8 cellular contexts compared by ENCODE assay signal in genomic region chr22:28442264-28442950, GRCh38.
DNase-seq lines count a peak whose midpoint lies in the region; ATAC-seq and TF ChIP-seq lines count a peak whose summit lies in the region.

No MANE protein-coding gene starts in this region.

- H3K9me3 Mint-ChIP-seq in nephron, result no peaks in the 10 kb centered on the region

- H3K27ac ChIP-seq in foreskin keratinocyte, result no peak overlapping the region

- H3K27me3 Mint-ChIP-seq in nephron (ENCODE audit: low read depth), result no peaks in the 10 kb centered on the region

- H3K36me3 Mint-ChIP-seq in nephron (ENCODE audit: low read depth), result no peaks in the 10 kb centered on the region

- peaks cover 6% of the 10 kb centered on the region for H3K4me1 ChIP-seq in foreskin keratinocyte

- DNase-seq in 8988T (peak; percentile 53), RPMI7951 (ENCODE audit: low read depth) (peak; percentile 59), foreskin keratinocyte (peak in 1 of 2 donors; percentile 78), NCI-H1436 (lab: John Stamatoyannopoulos, UW) (no peak)
- peak; percentile 28 to 72 (median 42) for DNase-seq in activated naive CD4-positive, alpha-beta T cell (lab: John Stamatoyannopoulos, UW)
- peak; percentile 77 for DNase-seq in stimulated activated naive CD8-positive, alpha-beta T cell treated with anti-CD3 and anti-CD28 coated beads, Interleukin-15, Interleukin-2, amounts not matched to agents 100 U/mL and 50 U/mL, for 24 hours

- ATAC-seq in GM19324 (IDR thresholded peaks at IDR 0.05; ENCODE audit: low FRiP score, unreplicated experiment), result peak; percentile 63
- ATAC-seq in foreskin keratinocyte, result peak; percentile 92
- peak; percentile 94 for ATAC-seq in stimulated activated naive CD8-positive, alpha-beta T cell treated with anti-CD3 and anti-CD28 coated beads, Interleukin-15, Interleukin-2, amounts not matched to agents 100 U/mL and 50 U/mL, for 24 hours

- TF ChIP-seq CTCF in foreskin keratinocyte (conservative IDR thresholded peaks at IDR 0.05) (peak; percentile 97), nephron (IDR thresholded peaks at IDR 0.05; ENCODE audit: unreplicated experiment in 3 of 3) (peak; percentile 79 to 83 (median 81))

- H3K27ac Mint-ChIP-seq in nephron, result peak overlapping the region; percentile 97 to 99 (median 98)

- no peaks in the 10 kb centered on the region for H3K27me3 ChIP-seq in foreskin keratinocyte

- H3K4me1 Mint-ChIP-seq in nephron, result peaks cover 57% of the 10 kb centered on the region

- H3K4me3 Mint-ChIP-seq in nephron, result peak overlapping the region; percentile 94 to 100 (median 97)
